1 cellular context compared by ENCODE assay signal in the genomic region with DNA sequence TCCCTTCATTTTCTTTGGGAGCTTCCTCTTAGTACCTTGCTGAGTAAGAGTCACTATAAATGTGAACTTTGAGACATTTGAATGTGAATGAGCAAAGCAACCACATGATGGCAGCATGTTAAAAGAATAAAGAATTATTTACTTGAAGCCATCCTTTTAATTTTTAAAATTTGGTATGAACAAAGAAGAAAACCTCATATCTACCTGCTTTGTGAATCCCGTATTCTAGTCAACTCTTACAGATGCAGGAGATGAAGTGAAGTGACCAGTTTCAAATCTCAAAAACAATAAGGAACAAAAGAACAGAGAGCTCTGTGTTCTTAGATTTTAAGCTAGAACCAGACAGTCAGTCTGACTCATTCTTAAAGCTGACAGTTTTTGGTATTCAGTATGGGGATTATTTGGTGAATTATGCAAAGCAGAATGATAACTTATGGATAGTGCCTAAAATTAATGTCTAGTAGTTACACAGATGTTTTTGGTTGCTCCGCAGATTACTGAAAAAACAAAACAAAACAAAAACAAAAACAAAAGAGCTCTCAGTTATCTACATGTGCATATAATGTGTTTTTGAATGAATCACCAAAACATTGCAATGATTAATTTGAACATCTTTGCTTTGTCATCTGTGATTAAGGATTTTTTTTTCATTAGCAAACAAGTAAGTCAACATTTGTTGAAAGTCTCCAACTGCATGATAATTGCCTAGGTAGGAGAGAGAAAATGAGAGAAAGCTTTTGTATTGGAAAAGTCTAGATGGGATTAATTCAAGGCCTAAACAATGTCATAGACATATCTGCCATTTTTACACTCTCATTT.
TF ChIP-seq lines count a peak whose summit lies in the region.

No MANE protein-coding gene starts in this region.

TF ChIP-seq in GM23338, 12 proteins besides CTCF, POLR2A, EP300 and RAD21 (continued from another document):
- TF ChIP-seq, protein P1, sequence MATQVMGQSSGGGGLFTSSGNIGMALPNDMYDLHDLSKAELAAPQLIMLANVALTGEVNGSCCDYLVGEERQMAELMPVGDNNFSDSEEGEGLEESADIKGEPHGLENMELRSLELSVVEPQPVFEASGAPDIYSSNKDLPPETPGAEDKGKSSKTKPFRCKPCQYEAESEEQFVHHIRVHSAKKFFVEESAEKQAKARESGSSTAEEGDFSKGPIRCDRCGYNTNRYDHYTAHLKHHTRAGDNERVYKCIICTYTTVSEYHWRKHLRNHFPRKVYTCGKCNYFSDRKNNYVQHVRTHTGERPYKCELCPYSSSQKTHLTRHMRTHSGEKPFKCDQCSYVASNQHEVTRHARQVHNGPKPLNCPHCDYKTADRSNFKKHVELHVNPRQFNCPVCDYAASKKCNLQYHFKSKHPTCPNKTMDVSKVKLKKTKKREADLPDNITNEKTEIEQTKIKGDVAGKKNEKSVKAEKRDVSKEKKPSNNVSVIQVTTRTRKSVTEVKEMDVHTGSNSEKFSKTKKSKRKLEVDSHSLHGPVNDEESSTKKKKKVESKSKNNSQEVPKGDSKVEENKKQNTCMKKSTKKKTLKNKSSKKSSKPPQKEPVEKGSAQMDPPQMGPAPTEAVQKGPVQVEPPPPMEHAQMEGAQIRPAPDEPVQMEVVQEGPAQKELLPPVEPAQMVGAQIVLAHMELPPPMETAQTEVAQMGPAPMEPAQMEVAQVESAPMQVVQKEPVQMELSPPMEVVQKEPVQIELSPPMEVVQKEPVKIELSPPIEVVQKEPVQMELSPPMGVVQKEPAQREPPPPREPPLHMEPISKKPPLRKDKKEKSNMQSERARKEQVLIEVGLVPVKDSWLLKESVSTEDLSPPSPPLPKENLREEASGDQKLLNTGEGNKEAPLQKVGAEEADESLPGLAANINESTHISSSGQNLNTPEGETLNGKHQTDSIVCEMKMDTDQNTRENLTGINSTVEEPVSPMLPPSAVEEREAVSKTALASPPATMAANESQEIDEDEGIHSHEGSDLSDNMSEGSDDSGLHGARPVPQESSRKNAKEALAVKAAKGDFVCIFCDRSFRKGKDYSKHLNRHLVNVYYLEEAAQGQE (IDR thresholded peaks at IDR 0.05; ENCODE audit: unreplicated experiment), result no peak
- no peak for TF ChIP-seq ZNF331 (CRISPR knock-in tag; IDR thresholded peaks at IDR 0.05; ENCODE audit: low read depth)
- TF ChIP-seq NANOG (IDR thresholded peaks at IDR 0.05; ENCODE audit: borderline replicate concordance), result no peak
- TF ChIP-seq, protein P2, sequence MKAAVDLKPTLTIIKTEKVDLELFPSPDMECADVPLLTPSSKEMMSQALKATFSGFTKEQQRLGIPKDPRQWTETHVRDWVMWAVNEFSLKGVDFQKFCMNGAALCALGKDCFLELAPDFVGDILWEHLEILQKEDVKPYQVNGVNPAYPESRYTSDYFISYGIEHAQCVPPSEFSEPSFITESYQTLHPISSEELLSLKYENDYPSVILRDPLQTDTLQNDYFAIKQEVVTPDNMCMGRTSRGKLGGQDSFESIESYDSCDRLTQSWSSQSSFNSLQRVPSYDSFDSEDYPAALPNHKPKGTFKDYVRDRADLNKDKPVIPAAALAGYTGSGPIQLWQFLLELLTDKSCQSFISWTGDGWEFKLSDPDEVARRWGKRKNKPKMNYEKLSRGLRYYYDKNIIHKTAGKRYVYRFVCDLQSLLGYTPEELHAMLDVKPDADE (IDR thresholded peaks at IDR 0.05), result no peak
- TF ChIP-seq, protein P3, sequence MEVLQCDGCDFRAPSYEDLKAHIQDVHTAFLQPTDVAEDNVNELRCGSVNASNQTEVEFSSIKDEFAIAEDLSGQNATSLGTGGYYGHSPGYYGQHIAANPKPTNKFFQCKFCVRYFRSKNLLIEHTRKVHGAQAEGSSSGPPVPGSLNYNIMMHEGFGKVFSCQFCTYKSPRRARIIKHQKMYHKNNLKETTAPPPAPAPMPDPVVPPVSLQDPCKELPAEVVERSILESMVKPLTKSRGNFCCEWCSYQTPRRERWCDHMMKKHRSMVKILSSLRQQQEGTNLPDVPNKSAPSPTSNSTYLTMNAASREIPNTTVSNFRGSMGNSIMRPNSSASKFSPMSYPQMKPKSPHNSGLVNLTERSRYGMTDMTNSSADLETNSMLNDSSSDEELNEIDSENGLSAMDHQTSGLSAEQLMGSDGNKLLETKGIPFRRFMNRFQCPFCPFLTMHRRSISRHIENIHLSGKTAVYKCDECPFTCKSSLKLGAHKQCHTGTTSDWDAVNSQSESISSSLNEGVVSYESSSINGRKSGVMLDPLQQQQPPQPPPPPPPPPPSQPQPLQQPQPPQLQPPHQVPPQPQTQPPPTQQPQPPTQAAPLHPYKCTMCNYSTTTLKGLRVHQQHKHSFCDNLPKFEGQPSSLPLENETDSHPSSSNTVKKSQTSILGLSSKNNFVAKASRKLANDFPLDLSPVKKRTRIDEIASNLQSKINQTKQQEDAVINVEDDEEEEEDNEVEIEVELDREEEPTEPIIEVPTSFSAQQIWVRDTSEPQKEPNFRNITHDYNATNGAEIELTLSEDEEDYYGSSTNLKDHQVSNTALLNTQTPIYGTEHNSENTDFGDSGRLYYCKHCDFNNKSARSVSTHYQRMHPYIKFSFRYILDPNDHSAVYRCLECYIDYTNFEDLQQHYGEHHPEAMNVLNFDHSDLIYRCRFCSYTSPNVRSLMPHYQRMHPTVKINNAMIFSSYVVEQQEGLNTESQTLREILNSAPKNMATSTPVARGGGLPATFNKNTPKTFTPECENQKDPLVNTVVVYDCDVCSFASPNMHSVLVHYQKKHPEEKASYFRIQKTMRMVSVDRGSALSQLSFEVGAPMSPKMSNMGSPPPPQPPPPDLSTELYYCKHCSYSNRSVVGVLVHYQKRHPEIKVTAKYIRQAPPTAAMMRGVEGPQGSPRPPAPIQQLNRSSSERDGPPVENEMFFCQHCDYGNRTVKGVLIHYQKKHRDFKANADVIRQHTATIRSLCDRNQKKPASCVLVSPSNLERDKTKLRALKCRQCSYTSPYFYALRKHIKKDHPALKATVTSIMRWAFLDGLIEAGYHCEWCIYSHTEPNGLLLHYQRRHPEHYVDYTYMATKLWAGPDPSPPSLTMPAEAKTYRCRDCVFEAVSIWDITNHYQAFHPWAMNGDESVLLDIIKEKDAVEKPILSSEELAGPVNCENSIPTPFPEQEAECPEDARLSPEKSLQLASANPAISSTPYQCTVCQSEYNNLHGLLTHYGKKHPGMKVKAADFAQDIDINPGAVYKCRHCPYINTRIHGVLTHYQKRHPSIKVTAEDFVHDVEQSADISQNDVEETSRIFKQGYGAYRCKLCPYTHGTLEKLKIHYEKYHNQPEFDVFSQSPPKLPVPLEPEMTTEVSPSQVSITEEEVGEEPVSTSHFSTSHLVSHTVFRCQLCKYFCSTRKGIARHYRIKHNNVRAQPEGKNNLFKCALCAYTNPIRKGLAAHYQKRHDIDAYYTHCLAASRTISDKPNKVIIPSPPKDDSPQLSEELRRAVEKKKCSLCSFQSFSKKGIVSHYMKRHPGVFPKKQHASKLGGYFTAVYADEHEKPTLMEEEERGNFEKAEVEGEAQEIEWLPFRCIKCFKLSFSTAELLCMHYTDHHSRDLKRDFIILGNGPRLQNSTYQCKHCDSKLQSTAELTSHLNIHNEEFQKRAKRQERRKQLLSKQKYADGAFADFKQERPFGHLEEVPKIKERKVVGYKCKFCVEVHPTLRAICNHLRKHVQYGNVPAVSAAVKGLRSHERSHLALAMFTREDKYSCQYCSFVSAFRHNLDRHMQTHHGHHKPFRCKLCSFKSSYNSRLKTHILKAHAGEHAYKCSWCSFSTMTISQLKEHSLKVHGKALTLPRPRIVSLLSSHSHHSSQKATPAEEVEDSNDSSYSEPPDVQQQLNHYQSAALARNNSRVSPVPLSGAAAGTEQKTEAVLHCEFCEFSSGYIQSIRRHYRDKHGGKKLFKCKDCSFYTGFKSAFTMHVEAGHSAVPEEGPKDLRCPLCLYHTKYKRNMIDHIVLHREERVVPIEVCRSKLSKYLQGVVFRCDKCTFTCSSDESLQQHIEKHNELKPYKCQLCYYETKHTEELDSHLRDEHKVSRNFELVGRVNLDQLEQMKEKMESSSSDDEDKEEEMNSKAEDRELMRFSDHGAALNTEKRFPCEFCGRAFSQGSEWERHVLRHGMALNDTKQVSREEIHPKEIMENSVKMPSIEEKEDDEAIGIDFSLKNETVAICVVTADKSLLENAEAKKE (CRISPR knock-in tag; IDR thresholded peaks at IDR 0.05), result no peak
- TF ChIP-seq EZH2phosphoT487 (IDR thresholded peaks at IDR 0.05; ENCODE audit: unreplicated experiment), result no peak
